In genomic region chr12:96908170-96908675, GRCh38 we compare ENCODE assay signal across 8 cellular contexts. TPM values are rescaled to one million over a fixed set of nuclear protein-coding genes. Genes with fewer than 3 reads are reported as not detected.
DNase-seq lines count a peak whose midpoint lies in the region; ATAC-seq and TF ChIP-seq lines count a peak whose summit lies in the region.

No MANE protein-coding gene starts in this region.

- H3K27me3 ChIP-seq in Karpas-422 (ENCODE audit: low read length), result no peaks in the 10 kb centered on the region
- no peaks in the 10 kb centered on the region for H3K27me3 ChIP-seq in body of pancreas
- H3K27me3 ChIP-seq in uterus, result no peaks in the 10 kb centered on the region

- peak overlapping the region; percentile 88 for H3K4me2 ChIP-seq in Karpas-422 (ENCODE audit: low read depth, low read length, poor library complexity, severe bottlenecking)

- 24% methylated on average over 8 of the region's 8 CpGs for WGBS in body of pancreas, 2 donors
- WGBS in mesodermal cell (ENCODE audit: insufficient coverage in 2 of 2), 2 experiments, result 68 to 81% methylated on average over 6 to 7 of the region's 8 CpGs

- H3K9me2 ChIP-seq in Karpas-422 (replicated peaks; ENCODE audit: insufficient read depth, low read length), result no peaks in the 10 kb centered on the region

- H3K9ac ChIP-seq in Karpas-422 (ENCODE audit: low read length), result peak overlapping the region; percentile 85

- DNase-seq in activated T-cell treated with anti-CD3 and anti-CD28 coated beads for 4 hours, result peak; percentile 16
- DNase-seq in activated T-cell treated with anti-CD3 and anti-CD28 coated beads, Interleukin-2, amount 50 U/mL, for 48 hours, result no peak
- no peak for DNase-seq in Karpas-422
- no peak for DNase-seq in body of pancreas
- DNase-seq in uterus, result no peak
- no peak for DNase-seq in HuH-7.5 (ENCODE audit: low spot score)

- ATAC-seq in body of pancreas (no peak), HG03108 (IDR thresholded peaks at IDR 0.05; ENCODE audit: unreplicated experiment) (no peak)

- H3K9me3 ChIP-seq in Karpas-422 (ENCODE audit: low read length), result no peaks in the 10 kb centered on the region
- no peaks in the 10 kb centered on the region for H3K9me3 ChIP-seq in body of pancreas
- H3K9me3 ChIP-seq in mesodermal cell (ENCODE audit: control insufficient read depth, low read length), result no peaks in the 10 kb centered on the region
- H3K9me3 ChIP-seq in uterus, result no peaks in the 10 kb centered on the region

- no peaks in the 10 kb centered on the region for H4K20me1 ChIP-seq in Karpas-422 (ENCODE audit: insufficient read depth, low read depth, low read length)

- H3K4me1 ChIP-seq in Karpas-422 (ENCODE audit: low read length) (peaks cover 49% of the 10 kb centered on the region), body of pancreas (peaks cover 19% of the 10 kb centered on the region), mesodermal cell (ENCODE audit: control insufficient read depth, insufficient read depth, low read length, poor library complexity, severe bottlenecking) (peaks cover 6% of the 10 kb centered on the region), uterus (no peaks in the 10 kb centered on the region)

- no peak for TF ChIP-seq POLR2A in body of pancreas (IDR thresholded peaks at IDR 0.05)
- TF ChIP-seq POLR2A in uterus (IDR thresholded peaks at IDR 0.05), result no peak

- H3K4me3 ChIP-seq in Karpas-422 (ENCODE audit: low read length) (peak overlapping the region; percentile 70), body of pancreas (no peak overlapping the region), mesodermal cell (ENCODE audit: extremely low read depth, insufficient read depth, low read length, poor library complexity, severe bottlenecking) (peak overlapping the region; percentile 77), uterus (peak overlapping the region; percentile 73 to 95)

- peaks cover 59% of the 10 kb centered on the region for H3K79me2 ChIP-seq in Karpas-422 (ENCODE audit: low read length)

- H3K36me3 ChIP-seq in Karpas-422 (ENCODE audit: insufficient read depth, low read length), result peaks cover 27% of the 10 kb centered on the region; the same call in 1 of the 2 replicates
- H3K36me3 ChIP-seq in body of pancreas (replicated peaks in 1 of 2; ENCODE audit: insufficient read depth in 1 of 2, low read depth in 2 of 2), result no peaks in the 10 kb centered on the region
- no peaks in the 10 kb centered on the region for H3K36me3 ChIP-seq in mesodermal cell (ENCODE audit: control insufficient read depth, insufficient read depth, low read length)
- no peaks in the 10 kb centered on the region for H3K36me3 ChIP-seq in uterus

- no peak overlapping the region; the same call in 1 of the 2 replicates for H2AFZ ChIP-seq in Karpas-422 (ENCODE audit: low read length)

- intact Hi-C loops in body of pancreas (cut with DNase I), result no loop called here
- intact Hi-C loops in uterus (cut with DNase I; ENCODE audit: low total_unique reads), result no loop called here

- no peak overlapping the region for H3K27ac ChIP-seq in Karpas-422 (ENCODE audit: low read length)
- peak overlapping the region in 3 of 4 donors; percentile 83 to 90 (median 84) for H3K27ac ChIP-seq in body of pancreas
- H3K27ac ChIP-seq in mesodermal cell (ENCODE audit: low read depth, low read length, severe bottlenecking), result no peak overlapping the region
- peak overlapping the region; percentile 88 to 98 for H3K27ac ChIP-seq in uterus

- TF ChIP-seq CTCF in body of pancreas (IDR thresholded peaks at IDR 0.05), result no peak
- no peak for TF ChIP-seq CTCF in uterus (IDR thresholded peaks at IDR 0.05)

RNA-seq across cellular contexts. Expression of gene NEDD1, which starts 1.2 kb away (rescaled TPM):
- total RNA-seq in Karpas-422 (2014; rRNA removed; shearing (Covaris generic); ENCODE audit: low replicate concordance), result 23.2 and 35.4 TPM in 2 replicates
- 10 to 100 TPM in 1 of 2 donors, 1 to 10 TPM in 1; 7.8 to 15.5 TPM for total RNA-seq in body of pancreas
- 29.8 TPM for polyA plus RNA-seq in mesodermal cell (2013, experiment 1 of 2)
- polyA plus RNA-seq in mesodermal cell (2013, experiment 2 of 2), result 30.0 TPM
- 10 to 100 TPM; 13.3 to 54.2 (median 36.3) TPM for total RNA-seq in uterus

Comparison
In these comparisons a context has a peak if more than half of its experiments do, and no peak if none do; other contexts are left out.
1. H3K27ac ChIP-seq: peak in body of pancreas (3 of 4) and uterus (2 of 2); none in Karpas-422 (single experiment) and mesodermal cell (single experiment).
2. H3K4me3 ChIP-seq: peak in Karpas-422 (single experiment), mesodermal cell (single experiment) and uterus (2 of 2); none in body of pancreas (0 of 2).